In the genomic region with DNA sequence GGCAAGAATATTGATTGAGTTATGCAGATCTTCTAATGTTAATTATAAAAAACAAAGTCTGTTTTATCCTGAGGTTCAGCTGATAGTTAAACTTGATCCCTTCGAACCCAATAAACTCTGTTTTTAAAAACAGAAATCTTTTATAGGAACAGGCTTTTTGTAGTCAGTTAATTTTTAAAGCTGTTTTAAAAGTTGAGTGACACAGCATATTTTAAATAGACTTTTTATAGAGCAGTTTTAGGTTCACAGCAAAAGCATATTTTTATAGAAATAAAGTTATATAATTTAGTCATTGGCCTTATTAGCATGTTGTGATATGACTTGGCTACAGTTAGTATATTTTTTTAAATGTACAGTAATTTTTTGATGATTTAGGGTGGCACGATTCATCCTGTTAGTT, we compare ENCODE assay signal across 1 cellular context.
TF ChIP-seq lines count a peak whose summit lies in the region.

No MANE protein-coding gene starts in this region.

TF ChIP-seq in A549, 52 proteins besides CTCF, POLR2A, EP300 and RAD21 (continued from another document):
- TF ChIP-seq ELK1 (IDR thresholded peaks at IDR 0.05; ENCODE audit: low read depth, low read length): no peak
TF ChIP-seq in A549: peak in this region for 1.
